1 cellular context compared by ENCODE assay signal in the genomic region with DNA sequence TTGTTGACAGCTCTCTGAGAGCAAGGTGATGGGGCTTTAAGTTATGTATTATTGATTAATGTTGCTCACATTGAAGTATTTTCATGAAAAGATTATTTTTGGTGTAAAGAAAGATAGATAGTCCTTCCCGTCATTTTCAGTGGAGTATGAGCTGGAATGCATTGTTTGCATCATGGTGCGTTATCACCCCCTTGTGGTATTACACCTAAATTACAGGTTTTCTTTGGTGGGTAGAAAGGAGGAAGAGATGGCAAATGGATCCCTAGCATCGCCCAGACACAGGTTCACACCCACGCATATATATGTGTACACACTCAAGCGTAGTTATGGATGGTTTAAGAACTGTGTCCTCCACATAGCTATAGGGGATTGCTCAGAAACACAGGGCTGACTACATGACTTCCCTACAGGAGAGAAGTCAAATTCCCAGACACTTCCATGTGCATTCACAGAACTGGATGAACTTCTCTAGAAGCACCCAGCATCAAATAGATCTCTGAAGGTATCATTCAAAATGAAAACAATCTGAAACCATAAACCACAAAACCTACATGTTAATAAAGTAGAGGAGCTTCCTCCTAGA.
TF ChIP-seq lines count a peak whose summit lies in the region.

No MANE protein-coding gene starts in this region.

TF ChIP-seq in H1, 55 proteins besides CTCF, POLR2A, EP300 and RAD21:
- TF ChIP-seq SIX5 (IDR thresholded peaks at IDR 0.05; ENCODE audit: low read depth, low read length) (no peak), SIRT6 (IDR thresholded peaks at IDR 0.05; ENCODE audit: low read length) (no peak), NRF1 (IDR thresholded peaks at IDR 0.05; ENCODE audit: low read depth, low read length) (no peak), EGR1 (IDR thresholded peaks at IDR 0.05; ENCODE audit: borderline replicate concordance, low read depth, low read length) (0 out of 2 replicates have a peak, but pooled peaks have one; percentile 9), GABPA (IDR thresholded peaks at IDR 0.05; ENCODE audit: borderline replicate concordance, insufficient read depth, low read length) (no peak), BCL11A (IDR thresholded peaks at IDR 0.05; ENCODE audit: low read depth in 2 of 2, low read length in 2 of 2) (no peak), SP2 (IDR thresholded peaks at IDR 0.05; ENCODE audit: low read length) (no peak), SP4 (IDR thresholded peaks at IDR 0.05; ENCODE audit: low read length) (no peak), JUN (IDR thresholded peaks at IDR 0.05; ENCODE audit: low read depth, low read length) (no peak), TEAD4 (IDR thresholded peaks at IDR 0.05; ENCODE audit: low read depth, low read length) (peak; percentile 73; the same call in 1 of the 2 replicates), TAF7 (optimal IDR thresholded peaks at IDR 0.05; ENCODE audit: borderline replicate concordance, low read depth, low read length) (no peak), BRCA1 (IDR thresholded peaks at IDR 0.05; ENCODE audit: low read depth, low read length) (no peak), RNF2 (IDR thresholded peaks at IDR 0.05; ENCODE audit: borderline replicate concordance, low read depth, low read length, missing control alignments, poor library complexity, severe bottlenecking) (no peak), GTF2F1 (IDR thresholded peaks at IDR 0.05; ENCODE audit: borderline replicate concordance, low read depth, low read length) (no peak), KDM5A (IDR thresholded peaks at IDR 0.05; ENCODE audit: low read length) (no peak), CHD1 (IDR thresholded peaks at IDR 0.05; ENCODE audit: low read depth, low read length) (no peak)
